In the genomic region with DNA sequence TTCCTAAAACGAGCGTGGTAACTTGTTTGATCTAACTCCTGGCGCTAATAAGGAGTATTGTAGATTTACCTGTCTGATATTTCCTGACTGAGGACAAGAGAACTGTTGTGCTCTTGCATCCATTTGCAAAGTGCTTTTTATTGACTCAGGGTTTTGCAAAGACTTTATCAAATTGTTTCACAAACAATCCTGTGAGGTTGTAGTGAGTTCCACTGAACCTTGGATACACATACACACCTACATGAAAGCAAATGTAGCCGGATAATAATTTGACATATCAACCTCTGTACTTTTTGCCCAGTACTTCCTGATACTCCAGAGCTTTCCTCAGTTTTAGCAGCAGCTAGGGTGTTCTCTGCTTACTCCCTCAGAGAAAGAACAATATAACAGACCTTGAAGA, we compare ENCODE assay signal across 1 cellular context.
TF ChIP-seq lines count a peak whose summit lies in the region.

No MANE protein-coding gene starts in this region.

TF ChIP-seq in HepG2, 621 proteins besides CTCF, POLR2A, EP300 and RAD21 (continued from another document and continues in another):
- TF ChIP-seq, protein P1, sequence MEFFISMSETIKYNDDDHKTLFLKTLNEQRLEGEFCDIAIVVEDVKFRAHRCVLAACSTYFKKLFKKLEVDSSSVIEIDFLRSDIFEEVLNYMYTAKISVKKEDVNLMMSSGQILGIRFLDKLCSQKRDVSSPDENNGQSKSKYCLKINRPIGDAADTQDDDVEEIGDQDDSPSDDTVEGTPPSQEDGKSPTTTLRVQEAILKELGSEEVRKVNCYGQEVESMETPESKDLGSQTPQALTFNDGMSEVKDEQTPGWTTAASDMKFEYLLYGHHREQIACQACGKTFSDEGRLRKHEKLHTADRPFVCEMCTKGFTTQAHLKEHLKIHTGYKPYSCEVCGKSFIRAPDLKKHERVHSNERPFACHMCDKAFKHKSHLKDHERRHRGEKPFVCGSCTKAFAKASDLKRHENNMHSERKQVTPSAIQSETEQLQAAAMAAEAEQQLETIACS (CRISPR knock-in tag; IDR thresholded peaks at IDR 0.05): no peak
- TF ChIP-seq, protein P2, sequence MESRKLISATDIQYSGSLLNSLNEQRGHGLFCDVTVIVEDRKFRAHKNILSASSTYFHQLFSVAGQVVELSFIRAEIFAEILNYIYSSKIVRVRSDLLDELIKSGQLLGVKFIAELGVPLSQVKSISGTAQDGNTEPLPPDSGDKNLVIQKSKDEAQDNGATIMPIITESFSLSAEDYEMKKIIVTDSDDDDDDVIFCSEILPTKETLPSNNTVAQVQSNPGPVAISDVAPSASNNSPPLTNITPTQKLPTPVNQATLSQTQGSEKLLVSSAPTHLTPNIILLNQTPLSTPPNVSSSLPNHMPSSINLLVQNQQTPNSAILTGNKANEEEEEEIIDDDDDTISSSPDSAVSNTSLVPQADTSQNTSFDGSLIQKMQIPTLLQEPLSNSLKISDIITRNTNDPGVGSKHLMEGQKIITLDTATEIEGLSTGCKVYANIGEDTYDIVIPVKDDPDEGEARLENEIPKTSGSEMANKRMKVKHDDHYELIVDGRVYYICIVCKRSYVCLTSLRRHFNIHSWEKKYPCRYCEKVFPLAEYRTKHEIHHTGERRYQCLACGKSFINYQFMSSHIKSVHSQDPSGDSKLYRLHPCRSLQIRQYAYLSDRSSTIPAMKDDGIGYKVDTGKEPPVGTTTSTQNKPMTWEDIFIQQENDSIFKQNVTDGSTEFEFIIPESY (CRISPR knock-in tag; IDR thresholded peaks at IDR 0.05): no peak
- peak; percentile 47 for TF ChIP-seq ASH2L (IDR thresholded peaks at IDR 0.05; ENCODE audit: insufficient read length, low read depth, low read length)
- TF ChIP-seq, protein P3, sequence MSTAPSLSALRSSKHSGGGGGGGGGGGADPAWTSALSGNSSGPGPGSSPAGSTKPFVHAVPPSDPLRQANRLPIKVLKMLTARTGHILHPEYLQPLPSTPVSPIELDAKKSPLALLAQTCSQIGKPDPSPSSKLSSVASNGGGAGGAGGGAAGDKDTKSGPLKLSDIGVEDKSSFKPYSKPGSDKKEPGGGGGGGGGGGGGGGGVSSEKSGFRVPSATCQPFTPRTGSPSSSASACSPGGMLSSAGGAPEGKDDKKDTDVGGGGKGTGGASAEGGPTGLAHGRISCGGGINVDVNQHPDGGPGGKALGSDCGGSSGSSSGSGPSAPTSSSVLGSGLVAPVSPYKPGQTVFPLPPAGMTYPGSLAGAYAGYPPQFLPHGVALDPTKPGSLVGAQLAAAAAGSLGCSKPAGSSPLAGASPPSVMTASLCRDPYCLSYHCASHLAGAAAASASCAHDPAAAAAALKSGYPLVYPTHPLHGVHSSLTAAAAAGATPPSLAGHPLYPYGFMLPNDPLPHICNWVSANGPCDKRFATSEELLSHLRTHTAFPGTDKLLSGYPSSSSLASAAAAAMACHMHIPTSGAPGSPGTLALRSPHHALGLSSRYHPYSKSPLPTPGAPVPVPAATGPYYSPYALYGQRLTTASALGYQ (CRISPR knock-in tag; IDR thresholded peaks at IDR 0.05): no peak
- no peak for TF ChIP-seq SALL1 (CRISPR knock-in tag; IDR thresholded peaks at IDR 0.05)
- no peak for TF ChIP-seq ZNF33A (CRISPR knock-in tag; IDR thresholded peaks at IDR 0.05; ENCODE audit: borderline replicate concordance)
- TF ChIP-seq LCORL (IDR thresholded peaks at IDR 0.05): no peak
- TF ChIP-seq LCORL (CRISPR knock-in tag; IDR thresholded peaks at IDR 0.05): no peak
- TF ChIP-seq, protein P4, sequence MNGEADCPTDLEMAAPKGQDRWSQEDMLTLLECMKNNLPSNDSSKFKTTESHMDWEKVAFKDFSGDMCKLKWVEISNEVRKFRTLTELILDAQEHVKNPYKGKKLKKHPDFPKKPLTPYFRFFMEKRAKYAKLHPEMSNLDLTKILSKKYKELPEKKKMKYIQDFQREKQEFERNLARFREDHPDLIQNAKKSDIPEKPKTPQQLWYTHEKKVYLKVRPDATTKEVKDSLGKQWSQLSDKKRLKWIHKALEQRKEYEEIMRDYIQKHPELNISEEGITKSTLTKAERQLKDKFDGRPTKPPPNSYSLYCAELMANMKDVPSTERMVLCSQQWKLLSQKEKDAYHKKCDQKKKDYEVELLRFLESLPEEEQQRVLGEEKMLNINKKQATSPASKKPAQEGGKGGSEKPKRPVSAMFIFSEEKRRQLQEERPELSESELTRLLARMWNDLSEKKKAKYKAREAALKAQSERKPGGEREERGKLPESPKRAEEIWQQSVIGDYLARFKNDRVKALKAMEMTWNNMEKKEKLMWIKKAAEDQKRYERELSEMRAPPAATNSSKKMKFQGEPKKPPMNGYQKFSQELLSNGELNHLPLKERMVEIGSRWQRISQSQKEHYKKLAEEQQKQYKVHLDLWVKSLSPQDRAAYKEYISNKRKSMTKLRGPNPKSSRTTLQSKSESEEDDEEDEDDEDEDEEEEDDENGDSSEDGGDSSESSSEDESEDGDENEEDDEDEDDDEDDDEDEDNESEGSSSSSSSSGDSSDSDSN (CRISPR knock-in tag; IDR thresholded peaks at IDR 0.05): no peak
- 0 out of 2 replicates have a peak, but pooled peaks have one; percentile 17 for TF ChIP-seq HNF4A (CRISPR knock-in tag; IDR thresholded peaks at IDR 0.05)
- no peak for TF ChIP-seq ZNF589 (CRISPR knock-in tag; conservative IDR thresholded peaks at IDR 0.05)
- TF ChIP-seq, protein P5, sequence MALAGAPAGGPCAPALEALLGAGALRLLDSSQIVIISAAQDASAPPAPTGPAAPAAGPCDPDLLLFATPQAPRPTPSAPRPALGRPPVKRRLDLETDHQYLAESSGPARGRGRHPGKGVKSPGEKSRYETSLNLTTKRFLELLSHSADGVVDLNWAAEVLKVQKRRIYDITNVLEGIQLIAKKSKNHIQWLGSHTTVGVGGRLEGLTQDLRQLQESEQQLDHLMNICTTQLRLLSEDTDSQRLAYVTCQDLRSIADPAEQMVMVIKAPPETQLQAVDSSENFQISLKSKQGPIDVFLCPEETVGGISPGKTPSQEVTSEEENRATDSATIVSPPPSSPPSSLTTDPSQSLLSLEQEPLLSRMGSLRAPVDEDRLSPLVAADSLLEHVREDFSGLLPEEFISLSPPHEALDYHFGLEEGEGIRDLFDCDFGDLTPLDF (CRISPR knock-in tag; IDR thresholded peaks at IDR 0.05): no peak
- TF ChIP-seq GTF3A (CRISPR knock-in tag; conservative IDR thresholded peaks at IDR 0.05): no peak
- TF ChIP-seq CAMTA2 (CRISPR knock-in tag; IDR thresholded peaks at IDR 0.05; ENCODE audit: borderline replicate concordance): no peak
- TF ChIP-seq THAP11 (CRISPR knock-in tag; IDR thresholded peaks at IDR 0.05): no peak
- TF ChIP-seq, protein P6, sequence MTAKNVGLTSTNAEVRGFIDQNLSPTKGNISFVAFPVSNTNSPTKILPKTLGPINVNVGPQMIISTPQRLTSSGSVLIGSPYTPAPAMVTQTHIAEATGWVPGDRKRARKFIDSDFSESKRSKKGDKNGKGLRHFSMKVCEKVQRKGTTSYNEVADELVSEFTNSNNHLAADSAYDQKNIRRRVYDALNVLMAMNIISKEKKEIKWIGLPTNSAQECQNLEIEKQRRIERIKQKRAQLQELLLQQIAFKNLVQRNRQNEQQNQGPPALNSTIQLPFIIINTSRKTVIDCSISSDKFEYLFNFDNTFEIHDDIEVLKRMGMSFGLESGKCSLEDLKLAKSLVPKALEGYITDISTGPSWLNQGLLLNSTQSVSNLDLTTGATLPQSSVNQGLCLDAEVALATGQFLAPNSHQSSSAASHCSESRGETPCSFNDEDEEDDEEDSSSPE (CRISPR knock-in tag; IDR thresholded peaks at IDR 0.05): no peak
- no peak for TF ChIP-seq PCBP2 (optimal IDR thresholded peaks at IDR 0.05; ENCODE audit: low read depth, low read length, poor library complexity, severe bottlenecking)
- no peak for TF ChIP-seq KDM6A (CRISPR knock-in tag; IDR thresholded peaks at IDR 0.05; ENCODE audit: low read depth)
- no peak for TF ChIP-seq CENPT (CRISPR knock-in tag; IDR thresholded peaks at IDR 0.05; ENCODE audit: low read depth)
- peak; percentile 64 for TF ChIP-seq NCOR1 (IDR thresholded peaks at IDR 0.05; ENCODE audit: borderline replicate concordance, low read length)
- TF ChIP-seq NCOA2 (CRISPR knock-in tag; IDR thresholded peaks at IDR 0.05): peak; percentile 44; the same call in 1 of the 2 replicates
- TF ChIP-seq ARID2 (CRISPR knock-in tag; IDR thresholded peaks at IDR 0.05; ENCODE audit: borderline replicate concordance): no peak
- no peak for TF ChIP-seq TMF1 (CRISPR knock-in tag; IDR thresholded peaks at IDR 0.05; ENCODE audit: low read depth)
- TF ChIP-seq ZNF333 (CRISPR knock-in tag; IDR thresholded peaks at IDR 0.05; ENCODE audit: borderline replicate concordance): no peak
- no peak for TF ChIP-seq ZNF207 (IDR thresholded peaks at IDR 0.05; ENCODE audit: borderline replicate concordance)
- no peak for TF ChIP-seq ZSCAN30 (CRISPR knock-in tag; IDR thresholded peaks at IDR 0.05)
- TF ChIP-seq EHMT2 (IDR thresholded peaks at IDR 0.05; ENCODE audit: borderline replicate concordance, low read depth, low read length): no peak
- no peak for TF ChIP-seq MED8 (CRISPR knock-in tag; IDR thresholded peaks at IDR 0.05; ENCODE audit: insufficient replicate concordance)
- TF ChIP-seq NR2F2 (IDR thresholded peaks at IDR 0.05; ENCODE audit: borderline replicate concordance, low read depth): peak; percentile 70
- TF ChIP-seq RORA (CRISPR knock-in tag; IDR thresholded peaks at IDR 0.05): no peak
- TF ChIP-seq, protein P7, sequence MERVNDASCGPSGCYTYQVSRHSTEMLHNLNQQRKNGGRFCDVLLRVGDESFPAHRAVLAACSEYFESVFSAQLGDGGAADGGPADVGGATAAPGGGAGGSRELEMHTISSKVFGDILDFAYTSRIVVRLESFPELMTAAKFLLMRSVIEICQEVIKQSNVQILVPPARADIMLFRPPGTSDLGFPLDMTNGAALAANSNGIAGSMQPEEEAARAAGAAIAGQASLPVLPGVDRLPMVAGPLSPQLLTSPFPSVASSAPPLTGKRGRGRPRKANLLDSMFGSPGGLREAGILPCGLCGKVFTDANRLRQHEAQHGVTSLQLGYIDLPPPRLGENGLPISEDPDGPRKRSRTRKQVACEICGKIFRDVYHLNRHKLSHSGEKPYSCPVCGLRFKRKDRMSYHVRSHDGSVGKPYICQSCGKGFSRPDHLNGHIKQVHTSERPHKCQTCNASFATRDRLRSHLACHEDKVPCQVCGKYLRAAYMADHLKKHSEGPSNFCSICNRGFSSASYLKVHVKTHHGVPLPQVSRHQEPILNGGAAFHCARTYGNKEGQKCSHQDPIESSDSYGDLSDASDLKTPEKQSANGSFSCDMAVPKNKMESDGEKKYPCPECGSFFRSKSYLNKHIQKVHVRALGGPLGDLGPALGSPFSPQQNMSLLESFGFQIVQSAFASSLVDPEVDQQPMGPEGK (CRISPR knock-in tag; IDR thresholded peaks at IDR 0.05): no peak
- no peak for TF ChIP-seq ONECUT2 (CRISPR knock-in tag; IDR thresholded peaks at IDR 0.05)
- TF ChIP-seq TP53 (CRISPR knock-in tag; conservative IDR thresholded peaks at IDR 0.05): no peak
- TF ChIP-seq MLLT10 (CRISPR knock-in tag; IDR thresholded peaks at IDR 0.05): no peak
- TF ChIP-seq, protein P8, sequence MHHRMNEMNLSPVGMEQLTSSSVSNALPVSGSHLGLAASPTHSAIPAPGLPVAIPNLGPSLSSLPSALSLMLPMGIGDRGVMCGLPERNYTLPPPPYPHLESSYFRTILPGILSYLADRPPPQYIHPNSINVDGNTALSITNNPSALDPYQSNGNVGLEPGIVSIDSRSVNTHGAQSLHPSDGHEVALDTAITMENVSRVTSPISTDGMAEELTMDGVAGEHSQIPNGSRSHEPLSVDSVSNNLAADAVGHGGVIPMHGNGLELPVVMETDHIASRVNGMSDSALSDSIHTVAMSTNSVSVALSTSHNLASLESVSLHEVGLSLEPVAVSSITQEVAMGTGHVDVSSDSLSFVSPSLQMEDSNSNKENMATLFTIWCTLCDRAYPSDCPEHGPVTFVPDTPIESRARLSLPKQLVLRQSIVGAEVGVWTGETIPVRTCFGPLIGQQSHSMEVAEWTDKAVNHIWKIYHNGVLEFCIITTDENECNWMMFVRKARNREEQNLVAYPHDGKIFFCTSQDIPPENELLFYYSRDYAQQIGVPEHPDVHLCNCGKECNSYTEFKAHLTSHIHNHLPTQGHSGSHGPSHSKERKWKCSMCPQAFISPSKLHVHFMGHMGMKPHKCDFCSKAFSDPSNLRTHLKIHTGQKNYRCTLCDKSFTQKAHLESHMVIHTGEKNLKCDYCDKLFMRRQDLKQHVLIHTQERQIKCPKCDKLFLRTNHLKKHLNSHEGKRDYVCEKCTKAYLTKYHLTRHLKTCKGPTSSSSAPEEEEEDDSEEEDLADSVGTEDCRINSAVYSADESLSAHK (CRISPR knock-in tag; IDR thresholded peaks at IDR 0.05; ENCODE audit: borderline replicate concordance): no peak
- TF ChIP-seq REXO4 (CRISPR knock-in tag; IDR thresholded peaks at IDR 0.05; ENCODE audit: borderline replicate concordance): no peak
- no peak for TF ChIP-seq ZSCAN29 (CRISPR knock-in tag; conservative IDR thresholded peaks at IDR 0.05)
- TF ChIP-seq SATB2 (CRISPR knock-in tag; IDR thresholded peaks at IDR 0.05): no peak
- no peak for TF ChIP-seq AGO1 (IDR thresholded peaks at IDR 0.05; ENCODE audit: low read depth, low read length, poor library complexity, severe bottlenecking)
- TF ChIP-seq XBP1 (CRISPR knock-in tag; IDR thresholded peaks at IDR 0.05): no peak
- TF ChIP-seq RFXANK (CRISPR knock-in tag; IDR thresholded peaks at IDR 0.05): no peak
- TF ChIP-seq, protein P9, sequence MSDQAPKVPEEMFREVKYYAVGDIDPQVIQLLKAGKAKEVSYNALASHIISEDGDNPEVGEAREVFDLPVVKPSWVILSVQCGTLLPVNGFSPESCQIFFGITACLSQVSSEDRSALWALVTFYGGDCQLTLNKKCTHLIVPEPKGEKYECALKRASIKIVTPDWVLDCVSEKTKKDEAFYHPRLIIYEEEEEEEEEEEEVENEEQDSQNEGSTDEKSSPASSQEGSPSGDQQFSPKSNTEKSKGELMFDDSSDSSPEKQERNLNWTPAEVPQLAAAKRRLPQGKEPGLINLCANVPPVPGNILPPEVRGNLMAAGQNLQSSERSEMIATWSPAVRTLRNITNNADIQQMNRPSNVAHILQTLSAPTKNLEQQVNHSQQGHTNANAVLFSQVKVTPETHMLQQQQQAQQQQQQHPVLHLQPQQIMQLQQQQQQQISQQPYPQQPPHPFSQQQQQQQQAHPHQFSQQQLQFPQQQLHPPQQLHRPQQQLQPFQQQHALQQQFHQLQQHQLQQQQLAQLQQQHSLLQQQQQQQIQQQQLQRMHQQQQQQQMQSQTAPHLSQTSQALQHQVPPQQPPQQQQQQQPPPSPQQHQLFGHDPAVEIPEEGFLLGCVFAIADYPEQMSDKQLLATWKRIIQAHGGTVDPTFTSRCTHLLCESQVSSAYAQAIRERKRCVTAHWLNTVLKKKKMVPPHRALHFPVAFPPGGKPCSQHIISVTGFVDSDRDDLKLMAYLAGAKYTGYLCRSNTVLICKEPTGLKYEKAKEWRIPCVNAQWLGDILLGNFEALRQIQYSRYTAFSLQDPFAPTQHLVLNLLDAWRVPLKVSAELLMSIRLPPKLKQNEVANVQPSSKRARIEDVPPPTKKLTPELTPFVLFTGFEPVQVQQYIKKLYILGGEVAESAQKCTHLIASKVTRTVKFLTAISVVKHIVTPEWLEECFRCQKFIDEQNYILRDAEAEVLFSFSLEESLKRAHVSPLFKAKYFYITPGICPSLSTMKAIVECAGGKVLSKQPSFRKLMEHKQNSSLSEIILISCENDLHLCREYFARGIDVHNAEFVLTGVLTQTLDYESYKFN (CRISPR knock-in tag; conservative IDR thresholded peaks at IDR 0.05): 0 out of 2 replicates have a peak, but pooled peaks have one; percentile 21
- TF ChIP-seq SP1 (IDR thresholded peaks at IDR 0.05): no peak
- TF ChIP-seq SP1 (CRISPR knock-in tag; IDR thresholded peaks at IDR 0.05): no peak
